9 cellular contexts compared by ENCODE assay signal in genomic region chr22:38080847-38081635, GRCh38. TPM values are rescaled to one million over a fixed set of nuclear protein-coding genes. Genes with fewer than 3 reads are reported as not detected.
A peak's percentile ranks its signal among the peaks of the same experiment; 100 is the strongest.
DNase-seq lines count a peak whose midpoint lies in the region; ATAC-seq and TF ChIP-seq lines count a peak whose summit lies in the region.
"Had no signal": no experiment of that assay in that cellular context is flagged by ENCODE, and none has a peak within 500 bp of the region (broad histone marks: within the 10 kb centered on the region; RNA-seq: fewer than 3 reads in every experiment).

No MANE protein-coding gene starts in this region.

- peak; percentile 21 for ATAC-seq in CD4-positive, alpha-beta T cell (ENCODE audit: poor library complexity)
- ATAC-seq in HG02571 (IDR thresholded peaks at IDR 0.05; ENCODE audit: unreplicated experiment), result no peak

- no peaks in the 10 kb centered on the region for H3K9me3 Mint-ChIP-seq in CD4-positive, alpha-beta T cell

- H3K27ac Mint-ChIP-seq in CD4-positive, alpha-beta T cell, result no peak overlapping the region

- H2AFZ ChIP-seq in Karpas-422 (ENCODE audit: low read length), result no peak overlapping the region

- H3K27me3 Mint-ChIP-seq in CD4-positive, alpha-beta T cell, result peaks cover 21% of the 10 kb centered on the region

- TF ChIP-seq CTCF in CD4-positive, alpha-beta T cell (IDR thresholded peaks at IDR 0.05), result no peak
- no peak for TF ChIP-seq CTCF in fibroblast of the aortic adventitia (IDR thresholded peaks at IDR 0.05; ENCODE audit: insufficient read depth, low read length)

- no peak overlapping the region for H3K9ac ChIP-seq in Karpas-422 (ENCODE audit: low read length)

- no peaks in the 10 kb centered on the region for H3K36me3 Mint-ChIP-seq in CD4-positive, alpha-beta T cell (ENCODE audit: low read depth)

- no peaks in the 10 kb centered on the region for H3K9me2 ChIP-seq in Karpas-422 (replicated peaks; ENCODE audit: insufficient read depth, low read length)

- H3K9me3 ChIP-seq in CD4-positive, alpha-beta T cell (ENCODE audit: control insufficient read depth, low read length), result no peaks in the 10 kb centered on the region
- H3K9me3 ChIP-seq in SJSA1 (replicated peaks), result no peaks in the 10 kb centered on the region
- H3K9me3 ChIP-seq in Karpas-422 (ENCODE audit: low read length), result no peaks in the 10 kb centered on the region

- H3K4me3 ChIP-seq in SJSA1 (peak overlapping the region; percentile 25), fibroblast of the aortic adventitia (ENCODE audit: low read depth, low read length) (peak overlapping the region; percentile 41), Karpas-422 (ENCODE audit: low read length) (no peak overlapping the region)

- H4K20me1 ChIP-seq in Karpas-422 (ENCODE audit: insufficient read depth, low read depth, low read length), result no peaks in the 10 kb centered on the region

- peaks cover 3% of the 10 kb centered on the region for H3K4me1 Mint-ChIP-seq in CD4-positive, alpha-beta T cell (ENCODE audit: low read depth)

- H3K79me2 ChIP-seq in Karpas-422 (ENCODE audit: low read length), result no peaks in the 10 kb centered on the region

- peaks cover 34% of the 10 kb centered on the region for H3K27me3 ChIP-seq in CD4-positive, alpha-beta T cell (ENCODE audit: control insufficient read depth, insufficient read depth, low read length)
- H3K27me3 ChIP-seq in SJSA1 (replicated peaks), result peaks cover 30% of the 10 kb centered on the region
- H3K27me3 ChIP-seq in Karpas-422 (ENCODE audit: low read length), result no peaks in the 10 kb centered on the region

- POLR2A ChIA-PET in CD4-positive, alpha-beta T cell (lab: Charles Lee), result no interaction called here

- intact Hi-C loops in CD4-positive, alpha-beta T cell (cut with DNase I, micrococcal nuclease), result no loop called here

- H3K4me1 ChIP-seq in SJSA1 (replicated peaks), result peaks cover 12% of the 10 kb centered on the region
- no peaks in the 10 kb centered on the region for H3K4me1 ChIP-seq in Karpas-422 (ENCODE audit: low read length)

- H3K36me3 ChIP-seq in SJSA1 (no peaks in the 10 kb centered on the region; the same call in 1 of the 2 replicates), Karpas-422 (ENCODE audit: insufficient read depth, low read length) (no peaks in the 10 kb centered on the region)

- H3K4me3 Mint-ChIP-seq in CD4-positive, alpha-beta T cell, result no peak overlapping the region

- no peak for DNase-seq in CD4-positive, alpha-beta T cell
- DNase-seq in SJSA1 (ENCODE audit: low read depth in 1 of 2, low spot score in 2 of 2), result no peak
- peak; percentile 17 for DNase-seq in fibroblast of the aortic adventitia (ENCODE audit: low read depth)
- DNase-seq in nucleus accumbens (lab: John Stamatoyannopoulos, UW), result peak in 37 of 56 donors; percentile 13 to 78 (median 50)
- no peak for DNase-seq in NCI-H2107 (lab: John Stamatoyannopoulos, UW)
- no peak for DNase-seq in RKO (ENCODE audit: low spot score)
- DNase-seq in Karpas-422, result no peak
- DNase-seq: NK-92 treated with Interleukin-12 subunit alpha and Interleukin-12 subunit beta, amount 100 ng/mL, for 24 hours had no signal

- CTCF ChIA-PET in CD4-positive, alpha-beta T cell (lab: Charles Lee), result no interaction called here

- no peak overlapping the region for H3K4me2 ChIP-seq in Karpas-422 (ENCODE audit: low read depth, low read length, poor library complexity, severe bottlenecking)

- no peak overlapping the region for H3K27ac ChIP-seq in CD4-positive, alpha-beta T cell (ENCODE audit: low read depth, low read length)
- H3K27ac ChIP-seq in SJSA1 (no peak overlapping the region), Karpas-422 (ENCODE audit: low read length) (no peak overlapping the region)

RNA-seq across cellular contexts. Expression of gene SLC16A8, which starts 2.9 kb away (rescaled TPM):
- not detected for total RNA-seq in CD4-positive, alpha-beta T cell
- not detected in 2 replicates for total RNA-seq in SJSA1 (2014; rRNA removed; shearing (Covaris generic))
- 0.18 and 1.6 TPM in 2 replicates for total RNA-seq in fibroblast of the aortic adventitia (ENCODE audit: low replicate concordance)
- total RNA-seq in Karpas-422 (2014; rRNA removed; shearing (Covaris generic); ENCODE audit: low replicate concordance), result not detected in 2 replicates

RNA-seq across cellular contexts. Expression of gene PICK1, which starts 23.8 kb away (rescaled TPM):
- total RNA-seq in CD4-positive, alpha-beta T cell, result 10 to 100 TPM; 21.2 to 25.6 TPM
- 2.8 and 5.4 TPM in 2 replicates for total RNA-seq in SJSA1 (2014; rRNA removed; shearing (Covaris generic))
- 6.5 and 14.5 TPM in 2 replicates for total RNA-seq in fibroblast of the aortic adventitia (ENCODE audit: low replicate concordance)
- total RNA-seq in Karpas-422 (2014; rRNA removed; shearing (Covaris generic); ENCODE audit: low replicate concordance), result 11.0 and 29.2 TPM in 2 replicates

RNA-seq across cellular contexts. Expression of gene BAIAP2L2, which starts 29.4 kb away (rescaled TPM):
- total RNA-seq in CD4-positive, alpha-beta T cell, result 1 to 10 TPM in 1 of 2 experiments, under 1 TPM in 1; 0.45 to 1.0 TPM
- not detected in 2 replicates for total RNA-seq in SJSA1 (2014; rRNA removed; shearing (Covaris generic))
- total RNA-seq in fibroblast of the aortic adventitia (ENCODE audit: low replicate concordance), result 3.2 and 6.0 TPM in 2 replicates
- total RNA-seq in Karpas-422 (2014; rRNA removed; shearing (Covaris generic); ENCODE audit: low replicate concordance), result 0.22 and 0.43 TPM in 2 replicates

Comparison
In these comparisons a context has a peak if more than half of its experiments do, and no peak if none do; other contexts are left out.
1. DNase-seq: peak in fibroblast of the aortic adventitia (single experiment) and nucleus accumbens (37 of 56); none in CD4-positive, alpha-beta T cell (0 of 10), SJSA1 (0 of 2), NCI-H2107 (single experiment), RKO (single experiment) and Karpas-422 (single experiment).